1 cellular context compared by ENCODE assay signal in the genomic region with DNA sequence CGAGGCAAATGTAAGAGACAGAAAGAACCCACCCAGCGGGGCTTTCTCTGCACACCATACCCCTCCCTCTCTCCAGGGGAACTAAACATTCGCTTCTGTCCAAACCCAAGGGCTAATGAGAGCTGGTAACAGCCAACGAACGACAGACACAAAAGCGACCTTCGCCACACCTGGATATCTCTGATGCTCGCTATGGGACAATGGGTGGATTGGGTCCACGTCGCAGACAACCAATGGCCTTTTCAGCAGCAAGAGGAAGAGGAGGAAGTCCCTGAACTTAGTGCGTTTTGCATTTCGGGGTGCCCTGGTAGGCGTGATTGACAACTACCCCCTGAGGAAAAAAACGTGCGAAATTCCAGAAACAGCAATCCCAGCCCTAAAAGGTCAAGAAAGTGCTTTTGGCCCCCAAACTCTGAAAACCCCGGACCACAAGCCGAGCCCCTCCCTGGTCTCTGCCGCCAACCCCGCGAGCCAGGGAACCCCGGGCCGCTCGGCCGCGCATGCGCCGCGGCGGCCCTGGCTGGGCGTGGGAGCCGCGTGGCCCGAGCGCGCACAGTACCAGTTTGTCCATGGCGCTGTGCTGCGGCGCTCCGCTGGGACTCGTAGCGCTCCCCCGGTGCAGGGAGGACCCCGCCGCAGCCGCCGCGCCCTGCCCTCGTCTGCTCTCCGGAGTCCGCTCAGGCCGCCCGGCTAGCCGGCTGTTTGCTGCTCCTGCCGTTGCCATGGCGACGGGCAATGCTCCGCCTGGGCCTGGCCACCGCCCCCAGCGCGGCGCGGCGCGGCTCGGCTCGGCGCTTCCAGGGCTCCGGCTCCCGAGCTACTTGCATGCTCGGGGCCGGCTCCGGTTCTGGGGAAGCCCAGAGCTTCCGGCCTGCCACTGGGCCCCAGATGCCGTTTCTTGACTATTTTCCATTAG.
TF ChIP-seq lines count a peak whose summit lies in the region.

No MANE protein-coding gene starts in this region.

TF ChIP-seq in K562, 482 proteins besides CTCF, POLR2A, EP300 and RAD21 (continued from another document and continues in another):
- no peak for TF ChIP-seq AFF1 (IDR thresholded peaks at IDR 0.05; ENCODE audit: low read depth in 1 of 2, partially characterized antibody in 2 of 2)
- TF ChIP-seq, protein P1, sequence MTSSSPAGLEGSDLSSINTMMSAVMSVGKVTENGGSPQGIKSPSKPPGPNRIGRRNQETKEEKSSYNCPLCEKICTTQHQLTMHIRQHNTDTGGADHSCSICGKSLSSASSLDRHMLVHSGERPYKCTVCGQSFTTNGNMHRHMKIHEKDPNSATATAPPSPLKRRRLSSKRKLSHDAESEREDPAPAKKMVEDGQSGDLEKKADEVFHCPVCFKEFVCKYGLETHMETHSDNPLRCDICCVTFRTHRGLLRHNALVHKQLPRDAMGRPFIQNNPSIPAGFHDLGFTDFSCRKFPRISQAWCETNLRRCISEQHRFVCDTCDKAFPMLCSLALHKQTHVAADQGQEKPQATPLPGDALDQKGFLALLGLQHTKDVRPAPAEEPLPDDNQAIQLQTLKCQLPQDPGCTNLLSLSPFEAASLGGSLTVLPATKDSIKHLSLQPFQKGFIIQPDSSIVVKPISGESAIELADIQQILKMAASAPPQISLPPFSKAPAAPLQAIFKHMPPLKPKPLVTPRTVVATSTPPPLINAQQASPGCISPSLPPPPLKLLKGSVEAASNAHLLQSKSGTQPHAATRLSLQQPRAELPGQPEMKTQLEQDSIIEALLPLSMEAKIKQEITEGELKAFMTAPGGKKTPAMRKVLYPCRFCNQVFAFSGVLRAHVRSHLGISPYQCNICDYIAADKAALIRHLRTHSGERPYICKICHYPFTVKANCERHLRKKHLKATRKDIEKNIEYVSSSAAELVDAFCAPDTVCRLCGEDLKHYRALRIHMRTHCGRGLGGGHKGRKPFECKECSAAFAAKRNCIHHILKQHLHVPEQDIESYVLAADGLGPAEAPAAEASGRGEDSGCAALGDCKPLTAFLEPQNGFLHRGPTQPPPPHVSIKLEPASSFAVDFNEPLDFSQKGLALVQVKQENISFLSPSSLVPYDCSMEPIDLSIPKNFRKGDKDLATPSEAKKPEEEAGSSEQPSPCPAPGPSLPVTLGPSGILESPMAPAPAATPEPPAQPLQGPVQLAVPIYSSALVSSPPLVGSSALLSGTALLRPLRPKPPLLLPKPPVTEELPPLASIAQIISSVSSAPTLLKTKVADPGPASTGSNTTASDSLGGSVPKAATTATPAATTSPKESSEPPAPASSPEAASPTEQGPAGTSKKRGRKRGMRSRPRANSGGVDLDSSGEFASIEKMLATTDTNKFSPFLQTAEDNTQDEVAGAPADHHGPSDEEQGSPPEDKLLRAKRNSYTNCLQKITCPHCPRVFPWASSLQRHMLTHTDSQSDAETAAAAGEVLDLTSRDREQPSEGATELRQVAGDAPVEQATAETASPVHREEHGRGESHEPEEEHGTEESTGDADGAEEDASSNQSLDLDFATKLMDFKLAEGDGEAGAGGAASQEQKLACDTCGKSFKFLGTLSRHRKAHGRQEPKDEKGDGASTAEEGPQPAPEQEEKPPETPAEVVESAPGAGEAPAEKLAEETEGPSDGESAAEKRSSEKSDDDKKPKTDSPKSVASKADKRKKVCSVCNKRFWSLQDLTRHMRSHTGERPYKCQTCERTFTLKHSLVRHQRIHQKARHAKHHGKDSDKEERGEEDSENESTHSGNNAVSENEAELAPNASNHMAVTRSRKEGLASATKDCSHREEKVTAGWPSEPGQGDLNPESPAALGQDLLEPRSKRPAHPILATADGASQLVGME (CRISPR knock-in tag; IDR thresholded peaks at IDR 0.05) = no peak
- TF ChIP-seq SMARCA4 (IDR thresholded peaks at IDR 0.05) = no peak
- TF ChIP-seq FOXJ3 (CRISPR knock-in tag; IDR thresholded peaks at IDR 0.05) = no peak
- TF ChIP-seq MCM2 (IDR thresholded peaks at IDR 0.05; ENCODE audit: low read depth) = no peak
- no peak for TF ChIP-seq ZC3H11A (IDR thresholded peaks at IDR 0.05; ENCODE audit: low read depth, low read length)
- TF ChIP-seq COPS2 (conservative IDR thresholded peaks at IDR 0.05) = no peak
- TF ChIP-seq POLR2B (IDR thresholded peaks at IDR 0.05; ENCODE audit: low read depth, partially characterized antibody) = no peak
- TF ChIP-seq ATF1 (CRISPR knock-in tag; IDR thresholded peaks at IDR 0.05) = no peak
- peak; percentile 31; the same call in 1 of the 2 replicates for TF ChIP-seq ATF1 (tag; IDR thresholded peaks at IDR 0.05)
- no peak for TF ChIP-seq CBX5 (IDR thresholded peaks at IDR 0.05; ENCODE audit: borderline replicate concordance, low read depth)
- no peak for TF ChIP-seq MITF (IDR thresholded peaks at IDR 0.05)
- no peak for TF ChIP-seq CEBPG (CRISPR knock-in tag; IDR thresholded peaks at IDR 0.05)
- TF ChIP-seq CEBPG (tag; conservative IDR thresholded peaks at IDR 0.05 in 1 of 2, IDR thresholded peaks at IDR 0.05 in 1 of 2) = no peak
- TF ChIP-seq FIP1L1 (IDR thresholded peaks at IDR 0.05; ENCODE audit: low read depth, low read length, poor library complexity, severe bottlenecking) = peak; percentile 70
- TF ChIP-seq, protein P2, sequence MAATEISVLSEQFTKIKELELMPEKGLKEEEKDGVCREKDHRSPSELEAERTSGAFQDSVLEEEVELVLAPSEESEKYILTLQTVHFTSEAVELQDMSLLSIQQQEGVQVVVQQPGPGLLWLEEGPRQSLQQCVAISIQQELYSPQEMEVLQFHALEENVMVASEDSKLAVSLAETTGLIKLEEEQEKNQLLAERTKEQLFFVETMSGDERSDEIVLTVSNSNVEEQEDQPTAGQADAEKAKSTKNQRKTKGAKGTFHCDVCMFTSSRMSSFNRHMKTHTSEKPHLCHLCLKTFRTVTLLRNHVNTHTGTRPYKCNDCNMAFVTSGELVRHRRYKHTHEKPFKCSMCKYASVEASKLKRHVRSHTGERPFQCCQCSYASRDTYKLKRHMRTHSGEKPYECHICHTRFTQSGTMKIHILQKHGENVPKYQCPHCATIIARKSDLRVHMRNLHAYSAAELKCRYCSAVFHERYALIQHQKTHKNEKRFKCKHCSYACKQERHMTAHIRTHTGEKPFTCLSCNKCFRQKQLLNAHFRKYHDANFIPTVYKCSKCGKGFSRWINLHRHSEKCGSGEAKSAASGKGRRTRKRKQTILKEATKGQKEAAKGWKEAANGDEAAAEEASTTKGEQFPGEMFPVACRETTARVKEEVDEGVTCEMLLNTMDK (IDR thresholded peaks at IDR 0.05; ENCODE audit: borderline replicate concordance, insufficient read depth, low read depth, low read length, poor library complexity, severe bottlenecking) = peak; percentile 5
- no peak for TF ChIP-seq ZBTB1 (CRISPR knock-in tag; IDR thresholded peaks at IDR 0.05; ENCODE audit: borderline replicate concordance, low read depth)
- no peak for TF ChIP-seq CCNT2 (IDR thresholded peaks at IDR 0.05; ENCODE audit: borderline replicate concordance, extremely low read depth, insufficient read length, low read depth, low read length)
- TF ChIP-seq FOSL1 (tag; conservative IDR thresholded peaks at IDR 0.05) = no peak
- TF ChIP-seq PCBP2 (IDR thresholded peaks at IDR 0.05; ENCODE audit: low read depth, low read length, poor library complexity, severe bottlenecking) = no peak
- TF ChIP-seq NCOA2 (IDR thresholded peaks at IDR 0.05; ENCODE audit: partially characterized antibody in 2 of 2) = no peak
- TF ChIP-seq RFX7 (CRISPR knock-in tag; IDR thresholded peaks at IDR 0.05) = no peak
- TF ChIP-seq ZBTB33 (CRISPR knock-in tag; IDR thresholded peaks at IDR 0.05) = 0 out of 2 replicates have a peak, but pooled peaks have one; percentile 20
- no peak for TF ChIP-seq KDM2B (CRISPR knock-in tag; IDR thresholded peaks at IDR 0.05)
- no peak for TF ChIP-seq ETV1 (tag; conservative IDR thresholded peaks at IDR 0.05; ENCODE audit: low read depth)
- TF ChIP-seq TEAD1 (CRISPR knock-in tag; IDR thresholded peaks at IDR 0.05) = peak in 1 of 2 experiments; percentile 37; a peak in 1 of 4 replicates
- TF ChIP-seq ILF3 (IDR thresholded peaks at IDR 0.05; ENCODE audit: borderline replicate concordance) = no peak
- TF ChIP-seq, protein P3, sequence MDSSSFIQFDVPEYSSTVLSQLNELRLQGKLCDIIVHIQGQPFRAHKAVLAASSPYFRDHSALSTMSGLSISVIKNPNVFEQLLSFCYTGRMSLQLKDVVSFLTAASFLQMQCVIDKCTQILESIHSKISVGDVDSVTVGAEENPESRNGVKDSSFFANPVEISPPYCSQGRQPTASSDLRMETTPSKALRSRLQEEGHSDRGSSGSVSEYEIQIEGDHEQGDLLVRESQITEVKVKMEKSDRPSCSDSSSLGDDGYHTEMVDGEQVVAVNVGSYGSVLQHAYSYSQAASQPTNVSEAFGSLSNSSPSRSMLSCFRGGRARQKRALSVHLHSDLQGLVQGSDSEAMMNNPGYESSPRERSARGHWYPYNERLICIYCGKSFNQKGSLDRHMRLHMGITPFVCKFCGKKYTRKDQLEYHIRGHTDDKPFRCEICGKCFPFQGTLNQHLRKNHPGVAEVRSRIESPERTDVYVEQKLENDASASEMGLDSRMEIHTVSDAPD (CRISPR knock-in tag; IDR thresholded peaks at IDR 0.05) = no peak
- TF ChIP-seq HCFC1 (IDR thresholded peaks at IDR 0.05; ENCODE audit: low read depth, low read length) = no peak
- no peak for TF ChIP-seq SUPT5H (IDR thresholded peaks at IDR 0.05)
- no peak for TF ChIP-seq ZNF277 (CRISPR knock-in tag; IDR thresholded peaks at IDR 0.05; ENCODE audit: borderline replicate concordance)
- TF ChIP-seq, protein P4, sequence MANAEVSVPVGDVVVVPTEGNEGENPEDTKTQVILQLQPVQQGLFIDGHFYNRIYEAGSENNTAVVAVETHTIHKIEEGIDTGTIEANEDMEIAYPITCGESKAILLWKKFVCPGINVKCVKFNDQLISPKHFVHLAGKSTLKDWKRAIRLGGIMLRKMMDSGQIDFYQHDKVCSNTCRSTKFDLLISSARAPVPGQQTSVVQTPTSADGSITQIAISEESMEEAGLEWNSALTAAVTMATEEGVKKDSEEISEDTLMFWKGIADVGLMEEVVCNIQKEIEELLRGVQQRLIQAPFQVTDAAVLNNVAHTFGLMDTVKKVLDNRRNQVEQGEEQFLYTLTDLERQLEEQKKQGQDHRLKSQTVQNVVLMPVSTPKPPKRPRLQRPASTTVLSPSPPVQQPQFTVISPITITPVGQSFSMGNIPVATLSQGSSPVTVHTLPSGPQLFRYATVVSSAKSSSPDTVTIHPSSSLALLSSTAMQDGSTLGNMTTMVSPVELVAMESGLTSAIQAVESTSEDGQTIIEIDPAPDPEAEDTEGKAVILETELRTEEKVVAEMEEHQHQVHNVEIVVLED (CRISPR knock-in tag; IDR thresholded peaks at IDR 0.05) = no peak
